20 cellular contexts compared by ENCODE assay signal in genomic region chr5:32147959-32148358, GRCh38. TPM values are rescaled to one million over a fixed set of nuclear protein-coding genes. Genes with fewer than 3 reads are reported as not detected.
DNase-seq lines count a peak whose midpoint lies in the region; ATAC-seq and TF ChIP-seq lines count a peak whose summit lies in the region.
"Had no signal": no experiment of that assay in that cellular context is flagged by ENCODE, and none has a peak within 500 bp of the region (broad histone marks: within the 10 kb centered on the region; RNA-seq: fewer than 3 reads in every experiment).

No MANE protein-coding gene starts in this region.

- H3K27ac ChIP-seq in left ventricle myocardium inferior (replicated peaks), result peak overlapping the region; percentile 71
- H3K27ac ChIP-seq in heart right ventricle, result no peak overlapping the region
- no peak overlapping the region for H3K27ac ChIP-seq in substantia nigra (ENCODE audit: low read depth, low read length, poor library complexity, severe bottlenecking)
- H3K27ac ChIP-seq: GM23248 had no signal

- H3K4me3 ChIP-seq in left ventricle myocardium inferior (no peak overlapping the region), heart right ventricle (no peak overlapping the region), fibroblast of villous mesenchyme (ENCODE audit: low read depth, low read length) (no peak overlapping the region)
- H3K4me3 ChIP-seq: GM23248 had no signal

- TF ChIP-seq CTCF in left ventricle myocardium inferior (IDR thresholded peaks at IDR 0.05; ENCODE audit: borderline replicate concordance) (no peak), heart right ventricle (IDR thresholded peaks at IDR 0.05) (no peak), fibroblast of villous mesenchyme (IDR thresholded peaks at IDR 0.05; ENCODE audit: insufficient read depth, low read depth, low read length) (no peak), GM13977 (IDR thresholded peaks at IDR 0.05; ENCODE audit: extremely low read depth, insufficient read depth, missing control alignments) (no peak)

- no peak overlapping the region for H3K4me3 Mint-ChIP-seq in T-helper 17 cell
- H3K4me3 Mint-ChIP-seq: B cell had no signal

- peaks cover 39% of the 10 kb centered on the region for H3K4me1 Mint-ChIP-seq in T-helper 17 cell

- intact Hi-C loops in left ventricle myocardium inferior (cut with micrococcal nuclease) (no loop called here), heart right ventricle (cut with DNase I) (no loop called here)

- H3K36me3 ChIP-seq in left ventricle myocardium inferior (no peaks in the 10 kb centered on the region), heart right ventricle (peaks cover 0 to 12% (median 0%) of the 10 kb centered on the region in 9 donors)

- DNase-seq in left ventricle myocardium inferior (no peak), heart right ventricle (no peak), T-helper 17 cell (no peak), fibroblast of villous mesenchyme (ENCODE audit: low read depth) (peak; percentile 37), substantia nigra (lab: John Stamatoyannopoulos, UW) (no peak), GM13977 (ENCODE audit: low spot score) (no peak), NCI-H2196 treated with DMSO at 0.1 percent for 48 hours (lab: John Stamatoyannopoulos, UW; ENCODE audit: unreplicated experiment) (no peak), globus pallidus (ENCODE audit: low spot score) (no peak)
- DNase-seq: CD8-positive, alpha-beta memory T cell; DND-41; GDM1; KG1; NCI-H1105 treated with DMSO at 0.1 percent for 48 hours; NCI-H187 treated with DMSO at 0.1 percent for 48 hours; NCI-H2171; NCI-H82; SHP77 treated with DMSO at 0.1 percent for 48 hours had no signal

- WGBS in heart right ventricle, 2 donors, result 69 to 73% methylated on average over 4 of the region's 4 CpGs

- H3K4me1 ChIP-seq in left ventricle myocardium inferior (peaks cover 98% of the 10 kb centered on the region), heart right ventricle (peaks cover 22 to 94% (median 85%) of the 10 kb centered on the region in 9 donors)

- H3K27me3 ChIP-seq in left ventricle myocardium inferior (ENCODE audit: low read depth) (no peaks in the 10 kb centered on the region), heart right ventricle (no peaks in the 10 kb centered on the region)

- peaks cover 2% of the 10 kb centered on the region for H3K36me3 Mint-ChIP-seq in T-helper 17 cell (ENCODE audit: low read depth)

- in situ Hi-C loops in GM13977 (cut with MboI; ENCODE audit: low pct_unique_long_range_greater_than_20kb, low sequenced_read_pairs, unreplicated experiment), result no loop called here

- H3K27me3 Mint-ChIP-seq in T-helper 17 cell, result no peaks in the 10 kb centered on the region
- H3K27me3 Mint-ChIP-seq: B cell; CD8-positive, alpha-beta memory T cell had no signal

- H3K27ac Mint-ChIP-seq in T-helper 17 cell, result peak overlapping the region; percentile 78

- H3K9me3 ChIP-seq in left ventricle myocardium inferior (replicated peaks) (no peaks in the 10 kb centered on the region), heart right ventricle (no peaks in the 10 kb centered on the region), T-helper 17 cell (ENCODE audit: control insufficient read depth, low read length, poor library complexity, severe bottlenecking) (no peaks in the 10 kb centered on the region)

- no peak for ATAC-seq in heart right ventricle
- ATAC-seq in T-helper 17 cell, result no peak
- ATAC-seq: HCT116 had no signal

RNA-seq across cellular contexts. Expression of gene GOLPH3, which starts 26.2 kb away (rescaled TPM):
- total RNA-seq in left ventricle myocardium inferior (42.8 TPM), heart right ventricle (10 to 100 TPM; 33.7 to 69.5 (median 40.4) TPM), T-helper 17 cell (10 to 100 TPM; 59.1 to 61.9 TPM), fibroblast of villous mesenchyme (71.8 and 86.4 TPM in 2 replicates)
- polyA plus RNA-seq in heart right ventricle, result 10 to 100 TPM; 23.2 to 29.1 TPM
